Comparison of ENCODE assay signal across 8 cellular contexts in genomic region chr7:139109188-139109982, GRCh38. TPM values are rescaled to one million over a fixed set of nuclear protein-coding genes. Genes with fewer than 3 reads are reported as not detected.
DNase-seq lines count a peak whose midpoint lies in the region; ATAC-seq and TF ChIP-seq lines count a peak whose summit lies in the region.

Gene ZC3HAV1, minus strand, starts transcription at chr7:139109720. Its CDS starts 389 bp downstream, at chr7:139109331.

- WGBS in transverse colon (ENCODE audit: low coverage in 1 of 2), 2 donors = 0 to 1% methylated on average over 2 to 55 of the region's 68 CpGs

- DNase-seq in GM10248 (ENCODE audit: extremely low spot score) (peak; percentile 87), HFF-Myc (ENCODE audit: extremely low read depth, low read depth) (peak; percentile 67), NAMALWA (ENCODE audit: low spot score) (peak; percentile 95), SW 1271 (lab: John Stamatoyannopoulos, UW) (peak; percentile 75 to 85), Right ventricle myocardium superior (peak; percentile 93), pons (ENCODE audit: low spot score) (peak; percentile 74), transverse colon (peak; percentile 91)
- peak; percentile 77 for DNase-seq in activated naive CD8-positive, alpha-beta T cell treated with anti-CD3 and anti-CD28 coated beads, Interleukin-2, amount 50 U/mL, for 16 hours (ENCODE audit: low read depth, low spot score)

- peaks cover 6 to 37% (median 15%) of the 10 kb centered on the region in 4 donors for H3K4me1 ChIP-seq in transverse colon

- H3K27ac ChIP-seq in transverse colon = peak within 1 kb of the TSS; percentile 96 to 99 (median 98)

- no peaks in the 10 kb centered on the region for H3K9me3 ChIP-seq in transverse colon

- TF ChIP-seq POLR2A in transverse colon (IDR thresholded peaks at IDR 0.05) = peak; percentile 91

- in situ Hi-C loops in transverse colon (cut with MboI; ENCODE audit: low pct_ligation_motif_present in 1 of 4, low pct_unique_long_range_greater_than_20kb in 1 of 4, low sequenced_read_pairs in 3 of 4) = no loop called here

- CTCF ChIA-PET in GM10248 (lab: Yijun Ruan, JAX) = interaction anchor here (0.9 to 1.2 kb wide), 2 partner anchors 9 to 10 kb away, joined by 3 read pairs; no protein-coding TSS in a partner anchor

- peak within 1 kb of the TSS; percentile 92 for H3K4me3 ChIP-seq in HFF-Myc (replicated peaks; ENCODE audit: low read depth, low read length)
- peak within 1 kb of the TSS; percentile 56 to 96 (median 84) for H3K4me3 ChIP-seq in transverse colon

- POLR2A ChIA-PET in GM10248 (lab: Yijun Ruan, JAX) = no interaction called here

- peak; percentile 96 for ATAC-seq in Right ventricle myocardium superior (ENCODE audit: poor library complexity)

- no peaks in the 10 kb centered on the region for H3K36me3 ChIP-seq in transverse colon

- intact Hi-C loops in Right ventricle myocardium superior (cut with DNase I) = no loop called here
- intact Hi-C loops in transverse colon (cut with DNase I; ENCODE audit: low total_unique reads) = no loop called here

- no peak for TF ChIP-seq CTCF in GM10248 (IDR thresholded peaks at IDR 0.05; ENCODE audit: control extremely low read depth, extremely low read depth, low read depth, missing control alignments)
- no peak for TF ChIP-seq CTCF in HFF-Myc (IDR thresholded peaks at IDR 0.05; ENCODE audit: low read depth, low read length, missing control alignments)
- TF ChIP-seq CTCF in transverse colon (IDR thresholded peaks at IDR 0.05) = peak in 3 of 5 experiments; percentile 11 to 40 (median 37)

- no peaks in the 10 kb centered on the region for H3K27me3 ChIP-seq in transverse colon

- no peak for TF ChIP-seq EP300 in transverse colon (IDR thresholded peaks at IDR 0.05; ENCODE audit: low read depth)

RNA-seq across cellular contexts. Expression of gene ZC3HAV1, which starts in this region (rescaled TPM):
- total RNA-seq in Right ventricle myocardium superior (6.5 TPM), transverse colon (10 to 100 TPM; 11.7 to 40.6 (median 34.5) TPM)

Comparison
In these comparisons a context has a peak if more than half of its experiments do, and no peak if none do; other contexts are left out.
1. Peak in every context shown above with its lines: DNase-seq, ATAC-seq, H3K4me3 ChIP-seq and H3K27ac ChIP-seq.
2. CTCF ChIP-seq: peak in transverse colon (3 of 5); none in GM10248 (single experiment) and HFF-Myc (single experiment).